9 cellular contexts compared by ENCODE assay signal in genomic region chr19:18590273-18591272, GRCh38. TPM values are rescaled to one million over a fixed set of nuclear protein-coding genes. Genes with fewer than 3 reads are reported as not detected.
DNase-seq lines count a peak whose midpoint lies in the region; ATAC-seq and TF ChIP-seq lines count a peak whose summit lies in the region.
"Had no signal": no experiment of that assay in that cellular context is flagged by ENCODE, and none has a peak within 500 bp of the region (broad histone marks: within the 10 kb centered on the region; RNA-seq: fewer than 3 reads in every experiment).

No MANE protein-coding gene starts in this region.

- no peak overlapping the region for H4K8ac ChIP-seq in H9 (replicated peaks; ENCODE audit: insufficient read length, low read depth, low read length)

- H3K36me3 ChIP-seq in esophagus muscularis mucosa = peaks cover 0 to 20% (median 8%) of the 10 kb centered on the region in 4 donors

- H3K27me3 ChIP-seq in H9 (ENCODE audit: insufficient read depth, low read length) (no peaks in the 10 kb centered on the region), esophagus muscularis mucosa (no peaks in the 10 kb centered on the region)

- H3K18ac ChIP-seq in H9 (ENCODE audit: insufficient read length, low read depth, low read length) = peak overlapping the region; percentile 18

- no peak overlapping the region for H2BK120ac ChIP-seq in H9 (ENCODE audit: low read depth, low read length, poor library complexity, severe bottlenecking)

- no peak overlapping the region for H3K23ac ChIP-seq in H9 (ENCODE audit: insufficient read length, low read depth, low read length)

- peak; percentile 38 for TF ChIP-seq CTCF in AG09309 (IDR thresholded peaks at IDR 0.05; ENCODE audit: control insufficient read depth, insufficient read depth, low read depth, low read length, missing control alignments)
- peak; percentile 77 for TF ChIP-seq CTCF in H9 (conservative IDR thresholded peaks at IDR 0.05)
- no peak for TF ChIP-seq CTCF in esophagus muscularis mucosa (IDR thresholded peaks at IDR 0.05)

- H3K36me3 Mint-ChIP-seq in H9 (ENCODE audit: insufficient read depth in 1 of 3, low read depth in 3 of 3) = peaks cover 3 to 16% (median 5%) of the 10 kb centered on the region in 3 experiments; a peak in 6 of 7 replicates

- no peak overlapping the region for H4K91ac ChIP-seq in H9 (ENCODE audit: insufficient read length, low read depth, low read length)

- H3K4ac ChIP-seq in H9 (ENCODE audit: low read depth, low read length) = no peak overlapping the region; the same call in 1 of the 2 replicates

- no peak overlapping the region; the same call in 1 of the 2 replicates for H3K4me3 ChIP-seq in AG09309 (ENCODE audit: control insufficient read depth, low read depth, low read length)
- peak overlapping the region in 1 of 4 donors; percentile 68 for H3K4me3 ChIP-seq in esophagus muscularis mucosa

- no peak overlapping the region for H2AK5ac ChIP-seq in H9 (ENCODE audit: insufficient read length, low read length)

- 0 out of 2 replicates have a peak overlapping the region, but pooled peaks have one; percentile 16 for H3K14ac ChIP-seq in H9 (ENCODE audit: insufficient read depth, low read length)

- no peak overlapping the region for H4K5ac ChIP-seq in H9 (ENCODE audit: insufficient read length, low read depth, low read length)

- ATAC-seq in GM21381 (IDR thresholded peaks at IDR 0.05; ENCODE audit: unreplicated experiment) (no peak), GM19463 (IDR thresholded peaks at IDR 0.05; ENCODE audit: unreplicated experiment) (no peak)
- ATAC-seq: left lung had no signal

- H3K9me3 Mint-ChIP-seq in H9 = no peaks in the 10 kb centered on the region; a peak in 1 of 5 replicates

- WGBS in H9 (ENCODE audit: extremely low coverage, insufficient read length, low lambda C conversion rate) = no CpG with 5 or more reads among the region's 40 CpGs
- WGBS in esophagus muscularis mucosa = 64% methylated on average over 36 of the region's 40 CpGs

- no peak for TF ChIP-seq EP300 in esophagus muscularis mucosa (IDR thresholded peaks at IDR 0.05)

- DNase-seq in AG09309 (ENCODE audit: low read depth) (no peak), H9 (peak; percentile 98), SK-N-DZ (ENCODE audit: low spot score) (peak; percentile 99), esophagus muscularis mucosa (ENCODE audit: extremely low spot score) (no peak), occipital lobe (lab: John Stamatoyannopoulos, UW) (peak; percentile 90), mesenteric fat pad (ENCODE audit: low spot score) (no peak)

- TF ChIP-seq POLR2A in esophagus muscularis mucosa (IDR thresholded peaks at IDR 0.05; ENCODE audit: low read depth) = no peak

- no peak overlapping the region for H2AFZ ChIP-seq in H9 (ENCODE audit: low read length)

- intact Hi-C loops in esophagus muscularis mucosa (cut with DNase I) = loop anchor here (5.0 kb wide), 2 partner anchors 87 to 257 kb away; no protein-coding TSS in a partner anchor

- no peaks in the 10 kb centered on the region for H3K9me3 ChIP-seq in H9 (ENCODE audit: control insufficient read depth, low read depth, low read length)
- no peaks in the 10 kb centered on the region for H3K9me3 ChIP-seq in esophagus muscularis mucosa
- H3K9me3 ChIP-seq: left lung had no signal

- no peak overlapping the region for H3K56ac ChIP-seq in H9 (ENCODE audit: insufficient read length, low read depth, low read length)

- no peak overlapping the region for H3T11ph ChIP-seq in H9 (ENCODE audit: low read length)

- peak overlapping the region; percentile 69 for H3K4me2 ChIP-seq in H9 (ENCODE audit: insufficient read depth, insufficient read length, low read length)

- no peak overlapping the region for H3K27ac ChIP-seq in H9 (ENCODE audit: insufficient read length, low read depth, low read length)
- H3K27ac ChIP-seq in esophagus muscularis mucosa (replicated peaks in 1 of 4) = peak overlapping the region in 3 of 4 donors; percentile 22 to 89 (median 87)

- H4K20me1 ChIP-seq in H9 (ENCODE audit: control insufficient read depth, insufficient read depth, insufficient read length) = no peaks in the 10 kb centered on the region

- no peak overlapping the region for H2BK5ac ChIP-seq in H9 (ENCODE audit: insufficient read length, low read length)

- H3K9ac ChIP-seq in H9 (ENCODE audit: extremely low read depth, insufficient read length, low read length) = no peak overlapping the region

- no peak overlapping the region for H2BK12ac ChIP-seq in H9 (ENCODE audit: insufficient read length, low read depth, low read length)

- H3K23me2 ChIP-seq in H9 (ENCODE audit: insufficient read length, low read depth, low read length, poor library complexity, severe bottlenecking) = peaks cover 28% of the 10 kb centered on the region

- H3K79me1 ChIP-seq in H9 (ENCODE audit: insufficient read depth, low read depth, low read length, poor library complexity, severe bottlenecking) = no peaks in the 10 kb centered on the region

- H2BK20ac ChIP-seq in H9 (ENCODE audit: low read depth, low read length, poor library complexity, severe bottlenecking) = no peak overlapping the region

- peaks cover 3% of the 10 kb centered on the region for H3K27me3 Mint-ChIP-seq in H9 (ENCODE audit: low read depth)

- no peaks in the 10 kb centered on the region for H3K79me2 ChIP-seq in H9 (ENCODE audit: insufficient read depth, low read length)

- peak overlapping the region; percentile 77 to 91 for H3K4me3 Mint-ChIP-seq in H9

- H2BK15ac ChIP-seq in H9 (ENCODE audit: low read depth, low read length) = no peak overlapping the region

- H3K4me1 Mint-ChIP-seq in H9 = peaks cover 38 to 41% of the 10 kb centered on the region in 2 experiments

- H3K4me1 ChIP-seq in H9 (ENCODE audit: insufficient read depth, low read length) (peaks cover 8% of the 10 kb centered on the region; the same call in 1 of the 2 replicates), esophagus muscularis mucosa (peaks cover 30 to 54% (median 48%) of the 10 kb centered on the region in 4 donors)

- peak overlapping the region; percentile 94 to 99 (median 98) for H3K27ac Mint-ChIP-seq in H9

RNA-seq across cellular contexts. Expression of gene REX1BD, which starts 2.0 kb away (rescaled TPM):
- 72.3 and 79.0 TPM in 2 replicates for total RNA-seq in H9 (2021)
- 112 and 138 TPM in 2 replicates for polyA plus RNA-seq in SK-N-DZ (2014; cell fraction: cytosol; rRNA removed)
- 476 and 597 TPM in 2 replicates for polyA plus RNA-seq in SK-N-DZ (2014; cell fraction: nucleus; rRNA removed)
- total RNA-seq in esophagus muscularis mucosa = 10 to 100 TPM; 56.1 to 77.7 (median 67.0) TPM
- 20.0 TPM for total RNA-seq in occipital lobe
- 52.7 TPM for total RNA-seq in mesenteric fat pad

RNA-seq across cellular contexts. Expression of gene CRLF1, which starts 16.0 kb away (rescaled TPM):
- total RNA-seq in H9 (2021) = 13.9 and 16.2 TPM in 2 replicates
- 10.9 and 26.9 TPM in 2 replicates for polyA plus RNA-seq in SK-N-DZ (2014; cell fraction: cytosol; rRNA removed)
- polyA plus RNA-seq in SK-N-DZ (2014; cell fraction: nucleus; rRNA removed) = 5.0 and 5.3 TPM in 2 replicates
- total RNA-seq in esophagus muscularis mucosa = 100 to 1,000 TPM in 1 of 4 donors, 10 to 100 TPM in 3; 41.5 to 153 (median 59.6) TPM
- 0.94 TPM for total RNA-seq in occipital lobe
- 30.7 TPM for total RNA-seq in mesenteric fat pad

RNA-seq across cellular contexts. Expression of gene UBA52, which starts 18.9 kb away (rescaled TPM):
- 1,265 and 1,276 TPM in 2 replicates for total RNA-seq in H9 (2021)
- 826 and 902 TPM in 2 replicates for polyA plus RNA-seq in SK-N-DZ (2014; cell fraction: cytosol; rRNA removed)
- polyA plus RNA-seq in SK-N-DZ (2014; cell fraction: nucleus; rRNA removed) = 558 and 639 TPM in 2 replicates
- total RNA-seq in esophagus muscularis mucosa = 100 to 1,000 TPM; 560 to 800 (median 665) TPM
- 530 TPM for total RNA-seq in occipital lobe
- 959 TPM for total RNA-seq in mesenteric fat pad

RNA-seq across cellular contexts. Expression of gene TMEM59L, which starts 22.1 kb away (rescaled TPM):
- total RNA-seq in H9 (2021) = 11.2 and 12.0 TPM in 2 replicates
- polyA plus RNA-seq in SK-N-DZ (2014; cell fraction: cytosol; rRNA removed) = 8.1 and 9.2 TPM in 2 replicates
- 35.4 and 50.9 TPM in 2 replicates for polyA plus RNA-seq in SK-N-DZ (2014; cell fraction: nucleus; rRNA removed)
- 1 to 10 TPM; 2.4 to 3.6 (median 2.8) TPM for total RNA-seq in esophagus muscularis mucosa
- total RNA-seq in occipital lobe = 34.5 TPM
- 2.0 TPM for total RNA-seq in mesenteric fat pad

RNA-seq across cellular contexts. Expression of gene KXD1, which starts 32.9 kb away (rescaled TPM):
- 138 and 143 TPM in 2 replicates for total RNA-seq in H9 (2021)
- 89.4 and 109 TPM in 2 replicates for polyA plus RNA-seq in SK-N-DZ (2014; cell fraction: cytosol; rRNA removed)
- polyA plus RNA-seq in SK-N-DZ (2014; cell fraction: nucleus; rRNA removed) = 75.4 and 103 TPM in 2 replicates
- total RNA-seq in esophagus muscularis mucosa = 100 to 1,000 TPM; 129 to 155 (median 149) TPM
- total RNA-seq in occipital lobe = 16.4 TPM
- 90.9 TPM for total RNA-seq in mesenteric fat pad

Comparison
In these comparisons a context has a peak if more than half of its experiments do, and no peak if none do; other contexts are left out.
1. DNase-seq: peak in H9 (single experiment), SK-N-DZ (single experiment) and occipital lobe (single experiment); none in AG09309 (single experiment), esophagus muscularis mucosa (single experiment) and mesenteric fat pad (single experiment).
2. CTCF ChIP-seq: peak in AG09309 (single experiment) and H9 (single experiment); none in esophagus muscularis mucosa (0 of 3).